17 cellular contexts compared by ENCODE assay signal in the genomic region with DNA sequence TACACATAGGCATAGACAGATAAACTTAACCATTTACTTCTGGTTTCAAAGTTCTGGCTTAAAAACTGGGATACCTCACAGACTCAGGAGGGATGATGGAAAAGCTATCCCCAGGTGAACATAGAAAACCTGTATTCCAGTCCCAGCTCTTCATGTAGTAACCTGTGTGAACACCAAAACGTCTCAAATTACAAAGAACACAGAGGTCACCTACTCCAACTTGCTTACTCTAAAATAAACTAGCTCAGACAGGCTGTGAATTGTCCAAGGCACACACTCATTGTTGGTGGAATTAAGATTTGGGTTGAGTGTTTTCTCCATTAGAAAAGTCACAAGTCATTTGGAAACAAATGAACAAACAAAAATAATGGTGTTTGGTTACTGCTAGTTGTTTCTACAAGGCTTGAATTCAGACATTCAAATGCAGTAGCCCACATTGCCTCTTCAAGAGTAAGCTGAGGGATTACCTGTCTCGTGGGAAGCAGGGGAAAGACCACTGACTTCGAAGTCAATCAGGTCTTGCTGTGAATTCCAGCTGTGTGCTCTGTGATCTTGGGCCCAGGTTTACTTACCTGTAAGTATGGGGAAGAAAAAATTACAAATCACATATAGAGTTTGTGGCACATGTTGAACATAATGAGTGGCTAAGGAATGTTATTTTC. TPM values are rescaled to one million over a fixed set of nuclear protein-coding genes. Genes with fewer than 3 reads are reported as not detected.
DNase-seq lines count a peak whose midpoint lies in the region; ATAC-seq and TF ChIP-seq lines count a peak whose summit lies in the region.
"Had no signal": no experiment of that assay in that cellular context is flagged by ENCODE, and none has a peak within 500 bp of the region (broad histone marks: within the 10 kb centered on the region; RNA-seq: fewer than 3 reads in every experiment).

No MANE protein-coding gene starts in this region.

- TF ChIP-seq CTCF in GM23338 (conservative IDR thresholded peaks at IDR 0.05; ENCODE audit: low read depth in 2 of 2) (no peak), progenitor cell of endocrine pancreas (IDR thresholded peaks at IDR 0.05; ENCODE audit: unreplicated experiment) (no peak)

- H3K27me3 Mint-ChIP-seq in GM23338 (ENCODE audit: insufficient read depth, low read depth, poor library complexity) (no peaks in the 10 kb centered on the region), progenitor cell of endocrine pancreas (no peaks in the 10 kb centered on the region)
- H3K27me3 Mint-ChIP-seq: naive B cell had no signal

- intact Hi-C loops in posterior vena cava (cut with DNase I) = no loop called here

- no peak overlapping the region for H3K27ac Mint-ChIP-seq in GM23338
- peak overlapping the region; percentile 76 for H3K27ac Mint-ChIP-seq in progenitor cell of endocrine pancreas
- H3K27ac Mint-ChIP-seq: activated T-helper 1 cell treated with anti-CD3 and anti-CD28 coated beads, Interleukin-12 subunit alpha, Interleukin-12 subunit beta, Interleukin-2, Interleukin-4 antibody, amounts not matched to agents 30 ng/mL and 10 ng/mL and 1 ng/mL, durations not matched to agents 14 hours and 24 hours and 36 hours; CD14-positive monocyte; naive B cell; stimulated activated effector memory CD8-positive, alpha-beta T cell treated with anti-CD3 and anti-CD28 coated beads, Interleukin-12 subunit alpha, Interleukin-12 subunit beta, amount 100 ng/mL, for 72 hours had no signal

- H3K9me2 ChIP-seq in GM23338 (ENCODE audit: insufficient read depth) = no peaks in the 10 kb centered on the region

- no peak overlapping the region for H3K4me3 ChIP-seq in GM23338
- H3K4me3 ChIP-seq: colonic mucosa, sigmoid colon had no signal

- no peaks in the 10 kb centered on the region for H3K79me2 ChIP-seq in GM23338 (replicated peaks; ENCODE audit: insufficient read depth)

- ATAC-seq in GM23338 = peak; percentile 65
- ATAC-seq in GM21619 (IDR thresholded peaks at IDR 0.05; ENCODE audit: unreplicated experiment) = no peak
- ATAC-seq: left ventricle myocardium superior; stimulated activated effector memory CD8-positive, alpha-beta T cell treated with anti-CD3 and anti-CD28 coated beads, Interleukin-12 subunit alpha, Interleukin-12 subunit beta, amount 100 ng/mL, for 72 hours had no signal

- no peaks in the 10 kb centered on the region for H3K36me3 ChIP-seq in GM23338 (ENCODE audit: insufficient read depth)
- H3K36me3 ChIP-seq: colonic mucosa, sigmoid colon had no signal

- no peak for DNase-seq in GM23338 (ENCODE audit: low spot score)
- DNase-seq in NCI-H2029 (lab: John Stamatoyannopoulos, UW) = peak; percentile 77
- peak; percentile 19 for DNase-seq in SW480 (ENCODE audit: low spot score)
- DNase-seq in progenitor cell of endocrine pancreas (ENCODE audit: low spot score, unreplicated experiment) = no peak
- DNase-seq in posterior vena cava (ENCODE audit: low spot score) = no peak
- no peak for DNase-seq in RKO (ENCODE audit: low spot score)
- DNase-seq: colonic mucosa; KBM-7; left ventricle myocardium superior; naive B cell; NCI-H2081 treated with DMSO at 0.1 percent for 48 hours; sigmoid colon; stimulated activated CD4-positive, alpha-beta T cell treated with anti-CD3 and anti-CD28 coated beads, Interleukin-4, amount 100 ng/mL, for 4 hours had no signal

- 0 out of 2 replicates have a peak overlapping the region, but pooled peaks have one; percentile 9 for H3K4me2 ChIP-seq in GM23338

- peaks cover 6% of the 10 kb centered on the region for H3K4me1 ChIP-seq in GM23338 (ENCODE audit: insufficient read depth)
- H3K4me1 ChIP-seq: colonic mucosa, sigmoid colon had no signal

- H3K4me1 Mint-ChIP-seq in GM23338 (peaks cover 9% of the 10 kb centered on the region), progenitor cell of endocrine pancreas (ENCODE audit: low read depth) (peaks cover 14% of the 10 kb centered on the region)
- H3K4me1 Mint-ChIP-seq: naive B cell; stimulated activated effector memory CD8-positive, alpha-beta T cell treated with anti-CD3 and anti-CD28 coated beads, Interleukin-12 subunit alpha, Interleukin-12 subunit beta, amount 100 ng/mL, for 72 hours had no signal

- H3K36me3 Mint-ChIP-seq in GM23338 (ENCODE audit: low read depth) (peaks cover 4% of the 10 kb centered on the region; the same call in 1 of the 3 replicates), progenitor cell of endocrine pancreas (ENCODE audit: insufficient read depth) (peaks cover 7% of the 10 kb centered on the region)
- H3K36me3 Mint-ChIP-seq: CD14-positive monocyte; stimulated activated effector memory CD8-positive, alpha-beta T cell treated with anti-CD3 and anti-CD28 coated beads, Interleukin-12 subunit alpha, Interleukin-12 subunit beta, amount 100 ng/mL, for 72 hours had no signal

- no peak overlapping the region for H3K27ac ChIP-seq in GM23338 (ENCODE audit: low read depth)
- H3K27ac ChIP-seq: colonic mucosa, sigmoid colon had no signal

- H3K9me3 Mint-ChIP-seq in GM23338 (no peaks in the 10 kb centered on the region; the same call in 2 of the 3 replicates), progenitor cell of endocrine pancreas (ENCODE audit: low read depth) (peaks cover 4% of the 10 kb centered on the region)
- H3K9me3 Mint-ChIP-seq: activated T-helper 1 cell treated with anti-CD3 and anti-CD28 coated beads, Interleukin-12 subunit alpha, Interleukin-12 subunit beta, Interleukin-2, Interleukin-4 antibody, amounts not matched to agents 30 ng/mL and 10 ng/mL and 1 ng/mL, durations not matched to agents 14 hours and 24 hours and 36 hours; stimulated activated effector memory CD8-positive, alpha-beta T cell treated with anti-CD3 and anti-CD28 coated beads, Interleukin-12 subunit alpha, Interleukin-12 subunit beta, amount 100 ng/mL, for 72 hours had no signal

- H4K20me1 ChIP-seq in GM23338 (replicated peaks; ENCODE audit: insufficient read depth) = no peaks in the 10 kb centered on the region

- H3K4me3 Mint-ChIP-seq in GM23338 (no peak overlapping the region), progenitor cell of endocrine pancreas (ENCODE audit: low read depth) (no peak overlapping the region)
- H3K4me3 Mint-ChIP-seq: activated T-helper 1 cell treated with anti-CD3 and anti-CD28 coated beads, Interleukin-12 subunit alpha, Interleukin-12 subunit beta, Interleukin-2, Interleukin-4 antibody, amounts not matched to agents 30 ng/mL and 10 ng/mL and 1 ng/mL, durations not matched to agents 14 hours and 24 hours and 36 hours; CD14-positive monocyte; naive B cell; stimulated activated effector memory CD8-positive, alpha-beta T cell treated with anti-CD3 and anti-CD28 coated beads, Interleukin-12 subunit alpha, Interleukin-12 subunit beta, amount 100 ng/mL, for 72 hours had no signal

- H3K27me3 ChIP-seq in GM23338 (ENCODE audit: insufficient read depth) = no peaks in the 10 kb centered on the region
- H3K27me3 ChIP-seq: colonic mucosa, sigmoid colon had no signal

- no peaks in the 10 kb centered on the region for H3F3A ChIP-seq in GM23338 (replicated peaks; ENCODE audit: low read depth)

- no peak overlapping the region for H2AFZ ChIP-seq in GM23338

TF ChIP-seq in GM23338, 12 proteins besides CTCF, POLR2A, EP300 and RAD21 (continues in another document):
- TF ChIP-seq, protein P1, sequence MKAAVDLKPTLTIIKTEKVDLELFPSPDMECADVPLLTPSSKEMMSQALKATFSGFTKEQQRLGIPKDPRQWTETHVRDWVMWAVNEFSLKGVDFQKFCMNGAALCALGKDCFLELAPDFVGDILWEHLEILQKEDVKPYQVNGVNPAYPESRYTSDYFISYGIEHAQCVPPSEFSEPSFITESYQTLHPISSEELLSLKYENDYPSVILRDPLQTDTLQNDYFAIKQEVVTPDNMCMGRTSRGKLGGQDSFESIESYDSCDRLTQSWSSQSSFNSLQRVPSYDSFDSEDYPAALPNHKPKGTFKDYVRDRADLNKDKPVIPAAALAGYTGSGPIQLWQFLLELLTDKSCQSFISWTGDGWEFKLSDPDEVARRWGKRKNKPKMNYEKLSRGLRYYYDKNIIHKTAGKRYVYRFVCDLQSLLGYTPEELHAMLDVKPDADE (IDR thresholded peaks at IDR 0.05) = no peak
- TF ChIP-seq POLR2AphosphoS5 (IDR thresholded peaks at IDR 0.05; ENCODE audit: low read depth) = no peak
- TF ChIP-seq ZNF114 (CRISPR knock-in tag; IDR thresholded peaks at IDR 0.05) = no peak
- TF ChIP-seq EZH2phosphoT487 (IDR thresholded peaks at IDR 0.05; ENCODE audit: unreplicated experiment) = no peak
- TF ChIP-seq ZNF331 (CRISPR knock-in tag; IDR thresholded peaks at IDR 0.05; ENCODE audit: low read depth) = no peak
- no peak for TF ChIP-seq STAT1 (IDR thresholded peaks at IDR 0.05; ENCODE audit: unreplicated experiment)
- TF ChIP-seq CREB1 (CRISPR knock-in tag; IDR thresholded peaks at IDR 0.05; ENCODE audit: low read depth) = no peak
- no peak for TF ChIP-seq NANOG (IDR thresholded peaks at IDR 0.05; ENCODE audit: borderline replicate concordance)

RNA-seq across cellular contexts. Expression of gene LRRC1, which starts 48.2 kb away (rescaled TPM):
- 16.6 and 18.6 TPM in 2 replicates for total RNA-seq in GM23338 (2014; rRNA removed; shearing (Covaris generic))
- 11.3 TPM in 2 replicates for polyA plus RNA-seq in GM23338 (2016; fragmentation: Nextera tagmentation; extraction: Ambion mirVana)
- total RNA-seq in progenitor cell of endocrine pancreas (36.2 and 39.2 TPM in 2 replicates), posterior vena cava (10 to 100 TPM in 1 of 2 donors, 1 to 10 TPM in 1; 8.3 to 10.4 TPM)

Comparison
In these comparisons a context has a peak if more than half of its experiments do, and no peak if none do; other contexts are left out.
1. DNase-seq: peak in NCI-H2029 (single experiment) and SW480 (single experiment); none in GM23338 (single experiment), progenitor cell of endocrine pancreas (single experiment), posterior vena cava (single experiment) and RKO (single experiment).